Comparison of ENCODE assay signal across 16 cellular contexts in genomic region chr5:116410345-116410890, GRCh38.
DNase-seq lines count a peak whose midpoint lies in the region; ATAC-seq and TF ChIP-seq lines count a peak whose summit lies in the region.
"Had no signal": no experiment of that assay in that cellular context is flagged by ENCODE, and none has a peak within 500 bp of the region (broad histone marks: within the 10 kb centered on the region; RNA-seq: fewer than 3 reads in every experiment).

No MANE protein-coding gene starts in this region.

- peaks cover 63% of the 10 kb centered on the region for H3K4me1 Mint-ChIP-seq in nephron
- H3K4me1 Mint-ChIP-seq: CD4-positive, CD25-positive, alpha-beta regulatory T cell had no signal

- in situ Hi-C loops in G401 (cut with HindIII; ENCODE audit: low sequenced_read_pairs) = no loop called here

- H3K27me3 Mint-ChIP-seq in nephron (ENCODE audit: low read depth) = no peaks in the 10 kb centered on the region
- H3K27me3 Mint-ChIP-seq: CD4-positive, CD25-positive, alpha-beta regulatory T cell had no signal

- H3K4me3 Mint-ChIP-seq in nephron = peak overlapping the region in 1 of 3 experiments; percentile 33
- H3K4me3 Mint-ChIP-seq: CD4-positive, CD25-positive, alpha-beta regulatory T cell had no signal

- H3K9me3 Mint-ChIP-seq in nephron = no peaks in the 10 kb centered on the region

- H3K27ac Mint-ChIP-seq in nephron = peak overlapping the region; percentile 92 to 98 (median 98)
- H3K27ac Mint-ChIP-seq: CD4-positive, CD25-positive, alpha-beta regulatory T cell had no signal

- TF ChIP-seq CTCF in nephron (IDR thresholded peaks at IDR 0.05; ENCODE audit: unreplicated experiment in 3 of 3) = no peak

- no peak for ATAC-seq in GM21515 (IDR thresholded peaks at IDR 0.05; ENCODE audit: unreplicated experiment)
- ATAC-seq: GM12878, HCT116, PC-3 had no signal

- DNase-seq in G401 (ENCODE audit: low spot score) (peak; percentile 58), NCI-H69 (lab: John Stamatoyannopoulos, UW) (peak; percentile 45), cerebellum (ENCODE audit: low spot score) (peak; percentile 24), NCI-H524 (lab: John Stamatoyannopoulos, UW) (no peak), iPS-NIHi11 (ENCODE audit: low spot score) (no peak), NCI-H2171 treated with DMSO at 0.1 percent for 48 hours (lab: John Stamatoyannopoulos, UW) (no peak)
- DNase-seq: CD4-positive, CD25-positive, alpha-beta regulatory T cell; GDM1; Karpas-422; NCI-H2029; NCI-H2227 treated with DMSO at 0.1 percent for 48 hours; PC-3 had no signal

- no peaks in the 10 kb centered on the region for H3K36me3 Mint-ChIP-seq in nephron (ENCODE audit: low read depth)

Comparison
In these comparisons a context has a peak if more than half of its experiments do, and no peak if none do; other contexts are left out.
1. DNase-seq: peak in G401 (single experiment), NCI-H69 (single experiment) and cerebellum (single experiment); none in NCI-H524 (0 of 2), iPS-NIHi11 (single experiment) and NCI-H2171 treated with DMSO at 0.1 percent for 48 hours (single experiment).